ENCODE assay signal across 32 cellular contexts in genomic region chr17:34011599-34011998, GRCh38.
"Had no signal": no experiment of that assay in that cellular context is flagged by ENCODE, and none has a peak within 500 bp of the region (broad histone marks: within the 10 kb centered on the region; RNA-seq: fewer than 3 reads in every experiment).

No MANE protein-coding gene starts in this region.

- ATAC-seq: activated CD4-positive, alpha-beta T cell treated with anti-CD3 and anti-CD28 coated beads for 36 hours; activated CD8-positive, alpha-beta memory T cell treated with anti-CD3 and anti-CD28 coated beads, Interleukin-2, amount 10 ng/mL, durations not matched to agents 7 days and 5 days; activated CD8-positive, alpha-beta T cell treated with anti-CD3 and anti-CD28 coated beads, Interleukin-2, amount 10 ng/mL, durations not matched to agents 7 days and 5 days; activated naive CD8-positive, alpha-beta T cell treated with anti-CD3 and anti-CD28 coated beads, Interleukin-2, amount 50 U/mL, for 24 hours; foreskin keratinocyte; gastrocnemius medialis; heart left ventricle had no signal

- H3K27ac ChIP-seq: adrenal gland, ascending aorta, breast epithelium, cardiac muscle cell, colonic mucosa, esophagus muscularis mucosa, foreskin keratinocyte, gastrocnemius medialis, heart left ventricle had no signal

- H3K4me3 Mint-ChIP-seq: activated CD4-positive, alpha-beta memory T cell treated with anti-CD3 and anti-CD28 coated beads for 36 hours; activated CD4-positive, alpha-beta T cell treated with anti-CD3 and anti-CD28 coated beads for 36 hours; activated CD4-positive, alpha-beta T cell treated with anti-CD3 and anti-CD28 coated beads, Interleukin-2, amount 10 ng/mL, durations not matched to agents 24 days and 14 days; activated CD8-positive, alpha-beta memory T cell treated with anti-CD3 and anti-CD28 coated beads, Interleukin-2, amount 10 ng/mL, durations not matched to agents 7 days and 5 days; activated CD8-positive, alpha-beta T cell treated with anti-CD3 and anti-CD28 coated beads, Interleukin-2, amount 10 ng/mL, durations not matched to agents 7 days and 5 days; activated naive CD4-positive, alpha-beta T cell treated with anti-CD3 and anti-CD28 coated beads for 36 hours; activated naive CD4-positive, alpha-beta T cell treated with anti-CD3 and anti-CD28 coated beads, Interleukin-2, amount 50 U/mL, for 24 hours; activated naive CD8-positive, alpha-beta T cell treated with anti-CD3 and anti-CD28 coated beads for 36 hours; activated naive CD8-positive, alpha-beta T cell treated with anti-CD3 and anti-CD28 coated beads, Interleukin-2, amount 50 U/mL, for 24 hours; activated T-helper 1 cell treated with anti-CD3 and anti-CD28 coated beads, Interleukin-12 subunit alpha, Interleukin-12 subunit beta, Interleukin-2, Interleukin-4 antibody, amounts not matched to agents 30 ng/mL and 10 ng/mL and 1 ng/mL, durations not matched to agents 14 hours and 24 hours and 36 hours; brain had no signal

- H3K9me3 Mint-ChIP-seq: activated CD4-positive, alpha-beta memory T cell treated with anti-CD3 and anti-CD28 coated beads for 36 hours; activated CD4-positive, alpha-beta T cell treated with anti-CD3 and anti-CD28 coated beads, Interleukin-2, amount 10 ng/mL, durations not matched to agents 24 days and 14 days; activated naive CD4-positive, alpha-beta T cell treated with anti-CD3 and anti-CD28 coated beads for 36 hours; activated naive CD4-positive, alpha-beta T cell treated with anti-CD3 and anti-CD28 coated beads, Interleukin-2, amount 50 U/mL, for 24 hours; activated naive CD8-positive, alpha-beta T cell treated with anti-CD3 and anti-CD28 coated beads for 36 hours; activated naive CD8-positive, alpha-beta T cell treated with anti-CD3 and anti-CD28 coated beads, Interleukin-2, amount 50 U/mL, for 24 hours; activated T-helper 1 cell treated with anti-CD3 and anti-CD28 coated beads, Interleukin-12 subunit alpha, Interleukin-12 subunit beta, Interleukin-2, Interleukin-4 antibody, amounts not matched to agents 30 ng/mL and 10 ng/mL and 1 ng/mL, durations not matched to agents 14 hours and 24 hours and 36 hours; activated T-helper 2 cell treated with anti-CD3 and anti-CD28 coated beads, Interferon-gamma antibody, Interleukin-2, Interleukin-4, amounts not matched to agents 10 μg/mL and 5 μg/mL and 100 μg/mL, durations not matched to agents 14 hours and 24 hours and 36 hours had no signal

- H3K27me3 ChIP-seq: adrenal gland, ascending aorta, breast epithelium, cardiac muscle cell, colonic mucosa, foreskin keratinocyte, gastrocnemius medialis had no signal

- H3K27ac Mint-ChIP-seq: activated CD4-positive, alpha-beta memory T cell treated with anti-CD3 and anti-CD28 coated beads for 36 hours; activated CD4-positive, alpha-beta T cell treated with anti-CD3 and anti-CD28 coated beads for 36 hours; activated CD4-positive, alpha-beta T cell treated with anti-CD3 and anti-CD28 coated beads, Interleukin-2, amount 10 ng/mL, durations not matched to agents 24 days and 14 days; activated CD8-positive, alpha-beta memory T cell treated with anti-CD3 and anti-CD28 coated beads, Interleukin-2, amount 10 ng/mL, durations not matched to agents 7 days and 5 days; activated CD8-positive, alpha-beta T cell treated with anti-CD3 and anti-CD28 coated beads, Interleukin-2, amount 10 ng/mL, durations not matched to agents 7 days and 5 days; activated naive CD4-positive, alpha-beta T cell treated with anti-CD3 and anti-CD28 coated beads for 36 hours; activated naive CD4-positive, alpha-beta T cell treated with anti-CD3 and anti-CD28 coated beads, Interleukin-2, amount 50 U/mL, for 24 hours; activated naive CD8-positive, alpha-beta T cell treated with anti-CD3 and anti-CD28 coated beads for 36 hours; activated naive CD8-positive, alpha-beta T cell treated with anti-CD3 and anti-CD28 coated beads, Interleukin-2, amount 50 U/mL, for 24 hours; activated T-helper 1 cell treated with anti-CD3 and anti-CD28 coated beads, Interleukin-12 subunit alpha, Interleukin-12 subunit beta, Interleukin-2, Interleukin-4 antibody, amounts not matched to agents 30 ng/mL and 10 ng/mL and 1 ng/mL, durations not matched to agents 14 hours and 24 hours and 36 hours; activated T-helper 2 cell treated with anti-CD3 and anti-CD28 coated beads, Interferon-gamma antibody, Interleukin-2, Interleukin-4, amounts not matched to agents 10 μg/mL and 5 μg/mL and 100 μg/mL, durations not matched to agents 14 hours and 24 hours and 36 hours; brain had no signal

- H3K4me1 ChIP-seq: adrenal gland, ascending aorta, breast epithelium, colonic mucosa, esophagus muscularis mucosa, foreskin keratinocyte, gastrocnemius medialis, heart left ventricle had no signal

- H3K4me3 ChIP-seq: adrenal gland, ascending aorta, breast epithelium, cardiac muscle cell, colonic mucosa, esophagus muscularis mucosa, gastrocnemius medialis, heart left ventricle had no signal

- DNase-seq: activated CD4-positive, alpha-beta memory T cell treated with anti-CD3 and anti-CD28 coated beads for 36 hours; activated CD4-positive, alpha-beta T cell treated with anti-CD3 and anti-CD28 coated beads for 36 hours; activated CD4-positive, alpha-beta T cell treated with anti-CD3 and anti-CD28 coated beads, Interleukin-2, amount 10 ng/mL, durations not matched to agents 24 days and 14 days; activated CD4-positive, CD25-positive, alpha-beta regulatory T cell; activated CD4-positive, CD25-positive, alpha-beta regulatory T cell treated with anti-CD3 and anti-CD28 coated beads, Interleukin-2, amount 50 U/mL, for 72 hours; activated CD8-positive, alpha-beta memory T cell treated with anti-CD3 and anti-CD28 coated beads, Interleukin-2, amount 10 ng/mL, durations not matched to agents 7 days and 5 days; activated CD8-positive, alpha-beta memory T cell treated with anti-CD3 and anti-CD28 coated beads, Interleukin-2, amount 50 U/mL, for 4 hours; activated CD8-positive, alpha-beta T cell treated with anti-CD3 and anti-CD28 coated beads, Interleukin-2, amount 10 ng/mL, durations not matched to agents 7 days and 5 days; activated effector memory CD4-positive, alpha-beta T cell treated with anti-CD3 and anti-CD28 coated beads, Interleukin-2, amount 50 U/mL, for 16 hours; activated naive CD4-positive, alpha-beta T cell treated with anti-CD3 and anti-CD28 coated beads for 36 hours; activated naive CD8-positive, alpha-beta T cell treated with anti-CD3 and anti-CD28 coated beads for 36 hours; activated naive CD8-positive, alpha-beta T cell treated with anti-CD3 and anti-CD28 coated beads, Interleukin-2, amount 50 U/mL, for 24 hours; activated T-cell treated with anti-CD3 and anti-CD28 coated beads, Interleukin-2, amount 50 U/mL, for 1 hour; activated T-cell treated with anti-CD3 and anti-CD28 coated beads, Interleukin-2, amount 50 U/mL, for 48 hours; adrenal gland; central memory CD4-positive, alpha-beta T cell; cerebellar nuclear complex; colonic mucosa; effector CD8-positive, alpha-beta T cell; foreskin keratinocyte; gastrocnemius medialis; glutamatergic neuron; heart left ventricle; T-helper 2 cell had no signal

- H3K27me3 Mint-ChIP-seq: activated naive CD8-positive, alpha-beta T cell treated with anti-CD3 and anti-CD28 coated beads for 36 hours had no signal

- H3K9me3 ChIP-seq: adrenal gland, ascending aorta, breast epithelium, colonic mucosa, esophagus muscularis mucosa, gastrocnemius medialis, heart left ventricle had no signal

- H3K4me1 Mint-ChIP-seq: activated CD4-positive, alpha-beta T cell treated with anti-CD3 and anti-CD28 coated beads for 36 hours; activated CD4-positive, alpha-beta T cell treated with anti-CD3 and anti-CD28 coated beads, Interleukin-2, amount 10 ng/mL, durations not matched to agents 24 days and 14 days; activated CD8-positive, alpha-beta memory T cell treated with anti-CD3 and anti-CD28 coated beads, Interleukin-2, amount 10 ng/mL, durations not matched to agents 7 days and 5 days; activated naive CD4-positive, alpha-beta T cell treated with anti-CD3 and anti-CD28 coated beads, Interleukin-2, amount 50 U/mL, for 24 hours; activated naive CD8-positive, alpha-beta T cell treated with anti-CD3 and anti-CD28 coated beads for 36 hours; activated naive CD8-positive, alpha-beta T cell treated with anti-CD3 and anti-CD28 coated beads, Interleukin-2, amount 50 U/mL, for 24 hours; brain had no signal

- H3K36me3 Mint-ChIP-seq: activated CD4-positive, alpha-beta memory T cell treated with anti-CD3 and anti-CD28 coated beads for 36 hours; activated CD8-positive, alpha-beta memory T cell treated with anti-CD3 and anti-CD28 coated beads, Interleukin-2, amount 10 ng/mL, durations not matched to agents 7 days and 5 days; activated naive CD4-positive, alpha-beta T cell treated with anti-CD3 and anti-CD28 coated beads, Interleukin-2, amount 50 U/mL, for 24 hours; activated naive CD8-positive, alpha-beta T cell treated with anti-CD3 and anti-CD28 coated beads for 36 hours; brain had no signal

- H3K36me3 ChIP-seq: adrenal gland, ascending aorta, breast epithelium, cardiac muscle cell, colonic mucosa, esophagus muscularis mucosa, gastrocnemius medialis, heart left ventricle had no signal
